Comparison of ENCODE assay signal across 9 cellular contexts in the genomic region with DNA sequence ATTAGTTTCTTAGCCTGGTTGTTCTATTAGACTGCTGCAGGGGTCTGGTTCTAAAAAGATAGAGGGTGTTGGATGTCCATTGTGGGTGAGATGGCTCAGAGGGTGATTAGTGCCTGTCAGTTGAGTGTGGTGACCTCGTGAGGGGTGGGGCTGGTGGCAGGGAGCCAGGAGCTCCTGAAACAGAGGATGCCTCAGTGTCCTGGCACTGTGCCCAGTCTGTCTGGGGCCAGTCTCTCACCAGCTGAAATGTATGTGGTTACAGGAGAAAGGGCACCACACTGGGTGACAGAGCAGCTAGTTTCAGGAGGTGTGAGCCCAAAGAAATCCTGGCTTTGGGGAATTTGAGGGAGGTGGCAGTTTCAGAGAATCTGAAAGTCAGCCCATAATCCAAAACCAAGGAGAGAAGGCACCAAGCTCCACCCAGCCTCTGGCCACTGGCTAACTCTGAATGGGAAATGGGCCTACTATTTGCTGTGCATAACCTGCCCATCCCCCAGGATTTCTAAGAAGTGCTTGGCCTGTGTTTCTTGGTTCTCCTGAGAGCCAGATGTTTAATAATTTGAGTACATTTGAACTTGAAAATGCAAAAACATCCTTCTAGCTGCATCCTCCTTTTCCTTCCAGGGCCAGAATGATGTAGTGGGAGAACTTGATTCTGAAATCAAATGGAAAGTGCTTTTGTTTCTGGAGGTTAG.
A peak's percentile ranks its signal among the peaks of the same experiment; 100 is the strongest.
DNase-seq lines count a peak whose midpoint lies in the region; FAIRE-seq and TF ChIP-seq lines count a peak whose summit lies in the region.
"Had no signal": no experiment of that assay in that cellular context is flagged by ENCODE, and none has a peak within 500 bp of the region (broad histone marks: within the 10 kb centered on the region; RNA-seq: fewer than 3 reads in every experiment).

No MANE protein-coding gene starts in this region.

- DNase-seq in AG20443 (ENCODE audit: low spot score) = peak; percentile 41
- DNase-seq in GM19239 (ENCODE audit: insufficient read length, low spot score) = no peak
- peak; percentile 67 for DNase-seq in HPDE6-E6E7 (ENCODE audit: extremely low spot score)
- peak; percentile 46 for DNase-seq in NCI-H774 (lab: John Stamatoyannopoulos, UW)
- peak; percentile 62 for DNase-seq in activated gamma-delta T cell treated with anti-CD3 and anti-CD28 coated beads, Interleukin-2, amount 50 U/mL, for 16 hours (ENCODE audit: low read depth)
- peak; percentile 89 for DNase-seq in kidney glomerular epithelial cell (lab: John Stamatoyannopoulos, UW)
- DNase-seq in type B pancreatic cell (ENCODE audit: extremely low spot score, unreplicated experiment) = no peak
- no peak for DNase-seq in vagina (ENCODE audit: extremely low spot score in 2 of 2)

- no peaks in the 10 kb centered on the region for H3K27me3 ChIP-seq in vagina
- H3K27me3 ChIP-seq: ascending aorta had no signal

- H3K4me3 Mint-ChIP-seq in type B pancreatic cell = no peak overlapping the region

- no peaks in the 10 kb centered on the region for H3K9me3 ChIP-seq in vagina

- H3K4me1 Mint-ChIP-seq in type B pancreatic cell (ENCODE audit: unreplicated experiment) = peaks cover 19% of the 10 kb centered on the region

- H3K4me3 ChIP-seq in vagina = no peak overlapping the region
- H3K4me3 ChIP-seq: ascending aorta had no signal

- peaks cover 14% of the 10 kb centered on the region for H3K4me1 ChIP-seq in vagina

- H3K36me3 ChIP-seq in vagina = no peaks in the 10 kb centered on the region
- H3K36me3 ChIP-seq: ascending aorta had no signal

- intact Hi-C loops in vagina (cut with DNase I) = no loop called here

- no peaks in the 10 kb centered on the region for H3K27me3 Mint-ChIP-seq in type B pancreatic cell

- no peaks in the 10 kb centered on the region for H3K36me3 Mint-ChIP-seq in type B pancreatic cell

- TF ChIP-seq CTCF in type B pancreatic cell (conservative IDR thresholded peaks at IDR 0.05) (no peak), vagina (IDR thresholded peaks at IDR 0.05) (no peak)

- no peak for TF ChIP-seq POLR2A in vagina (IDR thresholded peaks at IDR 0.05)

- H3K9me3 Mint-ChIP-seq in type B pancreatic cell = peaks cover 7% of the 10 kb centered on the region

- peak; percentile 26 for FAIRE-seq in GM19239 (lab: Jason Lieb, UNC)

- peak overlapping the region; percentile 68 for H3K27ac Mint-ChIP-seq in type B pancreatic cell

- no peak overlapping the region for H3K27ac ChIP-seq in vagina
- H3K27ac ChIP-seq: ascending aorta had no signal

Comparison
In these comparisons a context has a peak if more than half of its experiments do, and no peak if none do; other contexts are left out.
1. DNase-seq: peak in AG20443 (single experiment), HPDE6-E6E7 (single experiment), NCI-H774 (single experiment), activated gamma-delta T cell treated with anti-CD3 and anti-CD28 coated beads, Interleukin-2, amount 50 U/mL, for 16 hours (single experiment) and kidney glomerular epithelial cell (single experiment); none in GM19239 (single experiment), type B pancreatic cell (single experiment) and vagina (0 of 2).